8 cellular contexts compared by ENCODE assay signal in genomic region chr4:26322349-26322748, GRCh38. TPM values are rescaled to one million over a fixed set of nuclear protein-coding genes. Genes with fewer than 3 reads are reported as not detected.
A peak's percentile ranks its signal among the peaks of the same experiment; 100 is the strongest.
DNase-seq lines count a peak whose midpoint lies in the region; ATAC-seq, FAIRE-seq and TF ChIP-seq lines count a peak whose summit lies in the region.

No MANE protein-coding gene starts in this region.

- H3K4me2 ChIP-seq in endothelial cell of umbilical vein (ENCODE audit: insufficient read depth, low read length): peak overlapping the region; percentile 87
- peak overlapping the region; percentile 77 for H3K4me2 ChIP-seq in trophoblast cell (ENCODE audit: low read length)

- no peaks in the 10 kb centered on the region for H3K9me3 ChIP-seq in endothelial cell of umbilical vein (replicated peaks; ENCODE audit: control insufficient read depth, insufficient read depth, low read length)
- no peaks in the 10 kb centered on the region for H3K9me3 ChIP-seq in trophoblast cell (ENCODE audit: insufficient read depth, low read depth, low read length)

- H3K27ac ChIP-seq in endothelial cell of umbilical vein (ENCODE audit: insufficient read depth, low read depth, low read length): no peak overlapping the region
- no peak overlapping the region for H3K27ac ChIP-seq in trophoblast cell (ENCODE audit: low read depth, low read length)

- no peak overlapping the region for H2BK5ac ChIP-seq in trophoblast cell (ENCODE audit: low read depth, low read length, poor library complexity)

- no peak overlapping the region for H4K8ac ChIP-seq in trophoblast cell (ENCODE audit: low read depth, low read length)

- H3K27me3 ChIP-seq in endothelial cell of umbilical vein (ENCODE audit: control insufficient read depth in 2 of 2, insufficient read depth in 2 of 2, low read length in 2 of 2) (no peaks in the 10 kb centered on the region), trophoblast cell (ENCODE audit: insufficient read depth, low read length) (no peaks in the 10 kb centered on the region)

- no peak overlapping the region for H4K12ac ChIP-seq in trophoblast cell (ENCODE audit: low read depth, low read length)

- no peak overlapping the region for H4K91ac ChIP-seq in trophoblast cell (ENCODE audit: low read depth, low read length)

- H2AFZ ChIP-seq in endothelial cell of umbilical vein (ENCODE audit: low read depth, low read length): no peak overlapping the region
- H2AFZ ChIP-seq in trophoblast cell (ENCODE audit: insufficient read depth, low read length, poor library complexity): no peak overlapping the region

- H2BK12ac ChIP-seq in trophoblast cell (ENCODE audit: low read length): no peak overlapping the region

- POLR2A ChIA-PET in endothelial cell of umbilical vein (lab: Charles Lee): no interaction called here

- no TSS peak for BruUV-seq in endothelial cell of umbilical vein (replicated peaks; lab: Mats Ljungman, UMichigan)

- DNase-seq in GM12865 (ENCODE audit: low read depth): no peak
- DNase-seq in endothelial cell of umbilical vein (ENCODE audit: low read depth, low spot score): no peak
- DNase-seq in trophoblast cell: no peak
- DNase-seq in H54 (ENCODE audit: insufficient read length, low spot score): no peak
- DNase-seq in NCI-H2029 (lab: John Stamatoyannopoulos, UW): no peak
- DNase-seq in foreskin melanocyte: no peak

- peaks cover 23% of the 10 kb centered on the region for H3K4me1 ChIP-seq in endothelial cell of umbilical vein (ENCODE audit: control insufficient read depth, extremely low read depth, insufficient read depth, low read length)
- H3K4me1 ChIP-seq in trophoblast cell (ENCODE audit: control insufficient read depth in 1 of 2, insufficient read depth in 2 of 2, low read length in 2 of 2): peaks cover 0 to 8% of the 10 kb centered on the region in 2 experiments

- peak overlapping the region; percentile 93 for H3K4ac ChIP-seq in trophoblast cell (ENCODE audit: low read depth, low read length)

- CTCF ChIA-PET in endothelial cell of umbilical vein (lab: Charles Lee): interaction anchor here (1.0 kb wide), 1 partner anchor 8 kb away, joined by 4 read pairs; no protein-coding TSS in a partner anchor

- H2BK120ac ChIP-seq in trophoblast cell (ENCODE audit: insufficient read depth, low read length, poor library complexity): no peak overlapping the region

- intact Hi-C loops in endothelial cell of umbilical vein (cut with micrococcal nuclease): loop anchor here (5.0 kb wide), 3 partner anchors 335 to 460 kb away; partner anchors contain the start of gene SEL1L3

- no peak overlapping the region for H3K14ac ChIP-seq in trophoblast cell (ENCODE audit: low read length)

- FAIRE-seq in endothelial cell of umbilical vein (lab: Jason Lieb, UNC): no peak
- FAIRE-seq in H54 (lab: Jason Lieb, UNC): no peak

- H3K36me3 ChIP-seq in endothelial cell of umbilical vein (ENCODE audit: control insufficient read depth in 2 of 2, extremely low read depth in 1 of 2, insufficient read depth in 2 of 2, low read length in 2 of 2) (no peaks in the 10 kb centered on the region), trophoblast cell (ENCODE audit: control insufficient read depth in 1 of 2, insufficient read depth in 2 of 2, low read length in 2 of 2) (no peaks in the 10 kb centered on the region)

- H3K9ac ChIP-seq in endothelial cell of umbilical vein (replicated peaks; ENCODE audit: extremely low read depth, insufficient read depth, low read length) (peak overlapping the region; percentile 96), trophoblast cell (ENCODE audit: low read length) (no peak overlapping the region)

- no peak overlapping the region for H2AK5ac ChIP-seq in trophoblast cell (ENCODE audit: low read length)

- no peak for ATAC-seq in GM19467 (IDR thresholded peaks at IDR 0.05; ENCODE audit: unreplicated experiment)

- no CpG with 5 or more reads among the region's 7 CpGs for WGBS in trophoblast cell (ENCODE audit: extremely low coverage, insufficient coverage, insufficient read length)

- H3K4me3 ChIP-seq in GM12865 (ENCODE audit: low read depth, low read length) (peak overlapping the region; percentile 67), endothelial cell of umbilical vein (replicated peaks in 1 of 3; ENCODE audit: insufficient read depth in 1 of 3, low read depth in 1 of 3, low read length in 3 of 3) (peak overlapping the region in 2 of 3 experiments; percentile 72 to 76), trophoblast cell (ENCODE audit: low read depth, low read length) (no peak overlapping the region)

- H3K18ac ChIP-seq in trophoblast cell (ENCODE audit: low read length): no peak overlapping the region

- no peaks in the 10 kb centered on the region for H3K9me1 ChIP-seq in endothelial cell of umbilical vein (replicated peaks; ENCODE audit: control insufficient read depth, extremely low read depth, insufficient read depth, low read length)

- H3K79me2 ChIP-seq in endothelial cell of umbilical vein (ENCODE audit: control insufficient read depth, insufficient read depth, low read length) (peaks cover 59% of the 10 kb centered on the region), trophoblast cell (ENCODE audit: control insufficient read depth, insufficient read depth, low read length, poor library complexity) (peaks cover 17% of the 10 kb centered on the region)

- H3K23ac ChIP-seq in trophoblast cell (ENCODE audit: low read length): no peak overlapping the region

- dilution Hi-C loops in endothelial cell of umbilical vein (cut with MboI; ENCODE audit: extremely low pct_ligation_motif_present, low sequenced_read_pairs): no loop called here

- TF ChIP-seq CTCF in GM12865 (IDR thresholded peaks at IDR 0.05; ENCODE audit: insufficient read depth, low read depth, low read length, missing control alignments) (no peak), endothelial cell of umbilical vein (IDR thresholded peaks at IDR 0.05; ENCODE audit: extremely low read depth in 1 of 2, insufficient read depth in 1 of 2, low read depth in 1 of 2, low read length in 2 of 2) (no peak)

- peaks cover 7% of the 10 kb centered on the region for H4K20me1 ChIP-seq in endothelial cell of umbilical vein (replicated peaks; ENCODE audit: control insufficient read depth, extremely low read depth, insufficient read depth, low read length)

- TF ChIP-seq POLR2A in endothelial cell of umbilical vein (IDR thresholded peaks at IDR 0.05; ENCODE audit: low read depth, low read length) (no peak), H54 (IDR thresholded peaks at IDR 0.05; ENCODE audit: low read depth, low read length) (no peak)

- peaks cover 16% of the 10 kb centered on the region for H3K79me1 ChIP-seq in trophoblast cell (ENCODE audit: low read length)

TF ChIP-seq in PFSK-1, 5 proteins besides CTCF, POLR2A, EP300 and RAD21:
- TF ChIP-seq SIN3A (IDR thresholded peaks at IDR 0.05; ENCODE audit: borderline replicate concordance, insufficient read depth, low read length) (peak; percentile 26; the same call in 1 of the 2 replicates), TAF1 (IDR thresholded peaks at IDR 0.05; ENCODE audit: borderline replicate concordance, insufficient read depth, low read length) (no peak)

TF ChIP-seq in endothelial cell of umbilical vein, 7 proteins besides CTCF, POLR2A, EP300 and RAD21:
- TF ChIP-seq, protein P1, sequence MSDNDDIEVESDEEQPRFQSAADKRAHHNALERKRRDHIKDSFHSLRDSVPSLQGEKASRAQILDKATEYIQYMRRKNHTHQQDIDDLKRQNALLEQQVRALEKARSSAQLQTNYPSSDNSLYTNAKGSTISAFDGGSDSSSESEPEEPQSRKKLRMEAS (IDR thresholded peaks at IDR 0.05; ENCODE audit: insufficient read depth, insufficient read length): no peak
- TF ChIP-seq GATA2 (IDR thresholded peaks at IDR 0.05; ENCODE audit: insufficient read depth, insufficient read length, low read depth, low read length): no peak
- no peak for TF ChIP-seq FOS (IDR thresholded peaks at IDR 0.05; ENCODE audit: borderline replicate concordance, insufficient read depth, low read length)
- TF ChIP-seq MYC (IDR thresholded peaks at IDR 0.05; ENCODE audit: low read depth, low read length): no peak
- no peak for TF ChIP-seq JUN (IDR thresholded peaks at IDR 0.05; ENCODE audit: borderline replicate concordance, insufficient read depth, insufficient read length, low read depth)
- TF ChIP-seq POLR2AphosphoS5 (IDR thresholded peaks at IDR 0.05; ENCODE audit: insufficient read depth, low read depth, low read length): no peak
- no peak for TF ChIP-seq EZH2 (IDR thresholded peaks at IDR 0.05; ENCODE audit: borderline replicate concordance, low read depth, low read length, severe bottlenecking)

RNA-seq across cellular contexts. Expression of gene RBPJ, which starts 1.5 kb away (rescaled TPM):
- 18.4 TPM for polyA plus RNA-seq in PFSK-1 (2012; ENCODE audit: insufficient read length, low read depth)
- 42.9 and 46.4 TPM in 2 replicates for total RNA-seq in endothelial cell of umbilical vein
- 16.7 and 17.0 TPM in 2 replicates for polyA plus RNA-seq in endothelial cell of umbilical vein
- polyA plus RNA-seq in endothelial cell of umbilical vein (2011; cell fraction: cytosol; rRNA removed): 13.5 and 14.6 TPM in 2 replicates
- polyA plus RNA-seq in endothelial cell of umbilical vein (2011; cell fraction: nucleus; rRNA removed): 64.8 and 87.7 TPM in 2 replicates
- polyA plus RNA-seq in endothelial cell of umbilical vein (2012): 20.7 and 28.2 TPM in 2 replicates
- polyA minus RNA-seq in endothelial cell of umbilical vein: 40.2 and 55.0 TPM in 2 replicates
- 16.4 TPM for polyA minus RNA-seq in endothelial cell of umbilical vein (2011; cell fraction: cytosol; rRNA and poly(A)+ RNA removed)
- polyA minus RNA-seq in endothelial cell of umbilical vein (2011; cell fraction: nucleus; rRNA and poly(A)+ RNA removed): 88.3 and 103 TPM in 2 replicates
- polyA plus RNA-seq in trophoblast cell (2013): 45.4 and 47.2 TPM in 2 replicates
